17 cellular contexts compared by ENCODE assay signal in the genomic region with DNA sequence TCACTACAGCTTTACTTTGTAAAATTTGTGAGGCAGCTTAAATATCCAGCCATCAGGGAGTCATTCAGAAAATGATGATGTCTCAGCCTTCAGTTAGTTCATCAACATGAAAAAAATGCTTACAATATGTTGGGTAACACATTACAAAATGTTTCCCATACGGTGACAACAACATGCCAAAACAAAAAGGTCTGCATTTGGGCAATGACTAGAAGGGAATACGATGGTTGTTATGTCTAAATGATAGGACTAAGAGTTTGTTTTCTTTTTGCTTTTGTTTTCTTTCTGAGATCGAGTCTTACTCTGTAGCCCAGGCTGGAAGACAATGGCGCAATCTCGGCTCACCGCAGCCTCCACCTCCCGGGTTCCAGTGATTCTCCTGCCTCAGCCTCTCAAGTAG. TPM values are rescaled to one million over a fixed set of nuclear protein-coding genes. Genes with fewer than 3 reads are reported as not detected.
DNase-seq lines count a peak whose midpoint lies in the region; ATAC-seq, FAIRE-seq and TF ChIP-seq lines count a peak whose summit lies in the region.
"Had no signal": no experiment of that assay in that cellular context is flagged by ENCODE, and none has a peak within 500 bp of the region (broad histone marks: within the 10 kb centered on the region; RNA-seq: fewer than 3 reads in every experiment).

No MANE protein-coding gene starts in this region.

- no peak overlapping the region for H3K23ac ChIP-seq in neuronal stem cell (ENCODE audit: low read depth, low read length, poor library complexity)

- H2BK120ac ChIP-seq in neuronal stem cell (ENCODE audit: low read depth, low read length): no peak overlapping the region

- peaks cover 3% of the 10 kb centered on the region; the same call in 1 of the 2 replicates for H3F3A ChIP-seq in PC-9 (ENCODE audit: insufficient read depth, low read depth)

- H3K4ac ChIP-seq in neuronal stem cell (ENCODE audit: low read length): no peak overlapping the region

- CTCF ChIA-PET in HepG2 (lab: Yijun Ruan, JAX; ENCODE audit: low intra/inter-chr PET ratio, low total read pairs): no interaction called here
- CTCF ChIA-PET in K562 (lab: Yijun Ruan, JAX; ENCODE audit: low intra/inter-chr PET ratio): no interaction called here
- CTCF ChIA-PET in PC-9 (lab: Charles Lee): no interaction called here

- TF ChIP-seq EP300 in HepG2 (IDR thresholded peaks at IDR 0.05; ENCODE audit: low read depth in 2 of 2, low read length in 2 of 2) (no peak), HepG2 (CRISPR knock-in tag; IDR thresholded peaks at IDR 0.05; ENCODE audit: borderline replicate concordance) (no peak), K562 (IDR thresholded peaks at IDR 0.05; ENCODE audit: low read length) (no peak)

- H3K9me1 ChIP-seq in K562 (ENCODE audit: control insufficient read depth, insufficient read depth, low read length): no peaks in the 10 kb centered on the region

- H4K8ac ChIP-seq in neuronal stem cell (ENCODE audit: low read depth, low read length): no peak overlapping the region

- in situ Hi-C loops in HepG2 (cut with HindIII; ENCODE audit: extremely low pct_ligation_motif_present, low pct_unique_long_range_greater_than_20kb): no loop called here
- in situ Hi-C loops in K562 (cut with MboI): no loop called here

- H3K79me2 ChIP-seq in HepG2 (ENCODE audit: insufficient read depth, low read length) (no peaks in the 10 kb centered on the region), K562 (ENCODE audit: control insufficient read depth, insufficient read depth, low read length) (no peaks in the 10 kb centered on the region), PC-9 (ENCODE audit: low read depth) (no peaks in the 10 kb centered on the region)

- no TSS peak for BruUV-seq in HepG2 (replicated peaks; lab: Mats Ljungman, UMichigan)
- BruUV-seq in K562 (replicated peaks; lab: Mats Ljungman, UMichigan): no TSS peak
- BruUV-seq in PC-9 (replicated peaks; lab: Mats Ljungman, UMichigan): no TSS peak

- no peaks in the 10 kb centered on the region for H3K9me3 ChIP-seq in right lobe of liver
- no peaks in the 10 kb centered on the region for H3K9me3 ChIP-seq in HepG2 (ENCODE audit: low read length)
- no peaks in the 10 kb centered on the region for H3K9me3 ChIP-seq in K562 (replicated peaks; ENCODE audit: control insufficient read depth, insufficient read depth, low read depth, low read length)
- no peaks in the 10 kb centered on the region for H3K9me3 ChIP-seq in PC-9 (ENCODE audit: insufficient read depth, low read depth)
- no peaks in the 10 kb centered on the region for H3K9me3 ChIP-seq in neuronal stem cell (replicated peaks in 1 of 2; ENCODE audit: control insufficient read depth in 2 of 2, insufficient read depth in 1 of 2, low read depth in 1 of 2, low read length in 2 of 2)
- H3K9me3 ChIP-seq in colonic mucosa: no peaks in the 10 kb centered on the region

- TF ChIP-seq RAD21 in HepG2 (CRISPR knock-in tag; IDR thresholded peaks at IDR 0.05) (no peak), K562 (CRISPR knock-in tag; conservative IDR thresholded peaks at IDR 0.05 in 1 of 2, IDR thresholded peaks at IDR 0.05 in 1 of 2) (no peak)

- POLR2A ChIA-PET in HepG2 (lab: Yijun Ruan, JAX): no interaction called here
- POLR2A ChIA-PET in K562 (lab: Yijun Ruan, JAX): interaction anchor here (0.6 to 0.7 kb wide), 2 partner anchors 90 to 98 kb away, joined by 3 to 5 read pairs; no protein-coding TSS in a partner anchor
- POLR2A ChIA-PET in PC-9 (lab: Charles Lee; ENCODE audit: unreplicated experiment): no interaction called here

- no peak for FAIRE-seq in HepG2 (lab: Jason Lieb, UNC)
- FAIRE-seq in K562 (lab: Jason Lieb, UNC): no peak
- FAIRE-seq: GM12892 had no signal

- H2AFZ ChIP-seq in HepG2 (ENCODE audit: low read length) (no peak overlapping the region), K562 (ENCODE audit: low read depth, low read length) (peak overlapping the region; percentile 46; the same call in 1 of the 2 replicates), PC-9 (no peak overlapping the region), neuronal stem cell (ENCODE audit: low read length) (no peak overlapping the region)

- no peaks in the 10 kb centered on the region for H3K4me1 ChIP-seq in right lobe of liver
- peaks cover 3% of the 10 kb centered on the region; the same call in 1 of the 2 replicates for H3K4me1 ChIP-seq in HepG2 (ENCODE audit: insufficient read depth, low read length)
- H3K4me1 ChIP-seq in K562 (replicated peaks in 1 of 2; ENCODE audit: control insufficient read depth in 2 of 2, insufficient read depth in 2 of 2, low read length in 2 of 2): peaks cover 16 to 23% of the 10 kb centered on the region in 2 experiments; a peak in 4 of 5 replicates
- H3K4me1 ChIP-seq in PC-9 (replicated peaks; ENCODE audit: insufficient read depth): no peaks in the 10 kb centered on the region
- peaks cover 0 to 2% of the 10 kb centered on the region in 2 donors for H3K4me1 ChIP-seq in neuronal stem cell (ENCODE audit: control insufficient read depth in 2 of 2, insufficient read depth in 1 of 2, low read depth in 1 of 2, low read length in 2 of 2)
- H3K4me1 ChIP-seq in colonic mucosa: no peaks in the 10 kb centered on the region

- H3K27ac ChIP-seq in right lobe of liver (no peak overlapping the region), HepG2 (ENCODE audit: extremely low read length, insufficient read depth, low read length) (no peak overlapping the region), K562 (ENCODE audit: extremely low read depth, low read depth, low read length) (no peak overlapping the region), PC-9 (no peak overlapping the region), neuronal stem cell (replicated peaks; ENCODE audit: low read length) (no peak overlapping the region), colonic mucosa (no peak overlapping the region)

- 50% methylated on average over 7 of the region's 7 CpGs for WGBS in right lobe of liver (ENCODE audit: insufficient coverage, low coverage, low lambda C conversion rate, missing lambda C conversion rate)
- 27% methylated on average over 7 of the region's 7 CpGs for WGBS in HepG2 (ENCODE audit: low lambda C conversion rate)
- WGBS in K562 (ENCODE audit: insufficient coverage, low coverage, missing lambda C conversion rate): 44% methylated on average over 7 of the region's 7 CpGs
- WGBS in neuronal stem cell (ENCODE audit: extremely low coverage in 2 of 2, insufficient read length in 2 of 2, insufficient replicate concordance in 1 of 2), 2 donors: no CpG with 5 or more reads among the region's 7 CpGs

- H3K9ac ChIP-seq in HepG2 (ENCODE audit: insufficient read depth, low read depth, low read length) (no peak overlapping the region), K562 (ENCODE audit: insufficient read depth in 1 of 2, low read depth in 2 of 2, low read length in 2 of 2) (no peak overlapping the region), neuronal stem cell (ENCODE audit: low read depth, low read length, poor library complexity) (no peak overlapping the region), colonic mucosa (ENCODE audit: low read depth in 2 of 2, low read length in 2 of 2) (no peak overlapping the region)

- no peak overlapping the region for H2BK15ac ChIP-seq in neuronal stem cell (ENCODE audit: low read length)

- intact Hi-C loops in right lobe of liver (cut with DNase I) (no loop called here), HepG2 (cut with micrococcal nuclease; ENCODE audit: unreplicated experiment) (no loop called here), K562 (cut with micrococcal nuclease) (no loop called here), PC-9 (cut with micrococcal nuclease; ENCODE audit: unreplicated experiment) (loop anchor here (10.0 kb wide), 1 partner anchor 422 kb away; no protein-coding TSS in a partner anchor), colonic mucosa (cut with DNase I) (no loop called here)

- H3K79me1 ChIP-seq in neuronal stem cell (ENCODE audit: low read depth, low read length): no peaks in the 10 kb centered on the region

- no peaks in the 10 kb centered on the region for H3K27me3 ChIP-seq in right lobe of liver
- no peaks in the 10 kb centered on the region; a peak in 2 of 5 replicates for H3K27me3 ChIP-seq in HepG2 (ENCODE audit: control insufficient read depth in 1 of 2, insufficient read depth in 2 of 2, low read length in 2 of 2)
- no peaks in the 10 kb centered on the region for H3K27me3 ChIP-seq in K562 (ENCODE audit: control insufficient read depth in 2 of 2, insufficient read depth in 2 of 2, low read length in 2 of 2)
- no peaks in the 10 kb centered on the region for H3K27me3 ChIP-seq in PC-9 (ENCODE audit: insufficient read depth, low read depth)
- peaks cover 0 to 8% (median 0%) of the 10 kb centered on the region in 3 experiments for H3K27me3 ChIP-seq in neuronal stem cell (ENCODE audit: control insufficient read depth in 3 of 3, insufficient read depth in 3 of 3, low read depth in 1 of 3, low read length in 3 of 3)
- no peaks in the 10 kb centered on the region for H3K27me3 ChIP-seq in colonic mucosa

- DNase-seq in right lobe of liver (no peak), HepG2 (ENCODE audit: low spot score) (no peak), K562 (ENCODE audit: extremely low read depth in 1 of 4, low spot score in 3 of 4) (no peak), fibroblast of the conjunctiva (ENCODE audit: low read depth) (peak; percentile 17), PC-9 (no peak), neuronal stem cell (ENCODE audit: low spot score) (no peak), colonic mucosa (no peak)
- DNase-seq: 8988T; CD4-positive, CD25-positive, alpha-beta regulatory T cell; DMS53; Kasumi-1; NCI-H1417 treated with DMSO at 0.1 percent for 48 hours; NCI-H2029 treated with DMSO at 0.1 percent for 48 hours; NCI-H524; SHP77 treated with DMSO at 0.1 percent for 48 hours had no signal

- no peak overlapping the region for H3K18ac ChIP-seq in neuronal stem cell (ENCODE audit: low read length)

- H3K4me2 ChIP-seq in HepG2 (ENCODE audit: low read depth, low read length): no peak overlapping the region
- no peak overlapping the region for H3K4me2 ChIP-seq in K562 (ENCODE audit: insufficient read depth, low read length)
- no peak overlapping the region for H3K4me2 ChIP-seq in PC-9
- no peak overlapping the region for H3K4me2 ChIP-seq in neuronal stem cell (ENCODE audit: insufficient read depth, low read length, poor library complexity, severe bottlenecking)

- no peak overlapping the region for H4K91ac ChIP-seq in neuronal stem cell (ENCODE audit: low read depth, low read length, poor library complexity)

- no peaks in the 10 kb centered on the region for H3K9me2 ChIP-seq in PC-9 (ENCODE audit: insufficient read depth)

- no peak for TF ChIP-seq CTCF in right lobe of liver (IDR thresholded peaks at IDR 0.05)
- TF ChIP-seq CTCF in HepG2 (CRISPR knock-in tag; IDR thresholded peaks at IDR 0.05): no peak
- TF ChIP-seq CTCF in K562 (IDR thresholded peaks at IDR 0.05 in 2 of 3, conservative IDR thresholded peaks at IDR 0.05 in 1 of 3; ENCODE audit: insufficient read depth in 2 of 3, low read depth in 1 of 3, low read length in 3 of 3): no peak
- TF ChIP-seq CTCF in PC-9 (conservative IDR thresholded peaks at IDR 0.05): no peak
- no peak for TF ChIP-seq CTCF in colonic mucosa (IDR thresholded peaks at IDR 0.05)

- ATAC-seq in right lobe of liver (peak in 3 of 4 donors; percentile 17 to 55 (median 23)), HepG2 (no peak), K562 (no peak), HG03280 (IDR thresholded peaks at IDR 0.05; ENCODE audit: unreplicated experiment) (no peak)

- TF ChIP-seq POLR2A in right lobe of liver (IDR thresholded peaks at IDR 0.05): no peak
- TF ChIP-seq POLR2A in HepG2 (IDR thresholded peaks at IDR 0.05; ENCODE audit: insufficient read depth in 1 of 2, low read depth in 2 of 2, low read length in 2 of 2): no peak
- TF ChIP-seq POLR2A in K562 (conservative IDR thresholded peaks at IDR 0.05): no peak

- no peak overlapping the region for H3K4me3 ChIP-seq in right lobe of liver
- no peak overlapping the region for H3K4me3 ChIP-seq in HepG2 (replicated peaks in 1 of 3; ENCODE audit: insufficient read depth in 1 of 3, low read depth in 2 of 3, low read length in 3 of 3)
- H3K4me3 ChIP-seq in K562: no peak overlapping the region
- H3K4me3 ChIP-seq in PC-9: no peak overlapping the region
- H3K4me3 ChIP-seq in neuronal stem cell (ENCODE audit: low read length in 2 of 2): no peak overlapping the region
- no peak overlapping the region for H3K4me3 ChIP-seq in colonic mucosa

- H2BK12ac ChIP-seq in neuronal stem cell (ENCODE audit: low read length): no peak overlapping the region

- no peaks in the 10 kb centered on the region for H3K36me3 ChIP-seq in right lobe of liver
- H3K36me3 ChIP-seq in HepG2 (replicated peaks in 1 of 2; ENCODE audit: control insufficient read depth in 1 of 2, insufficient read depth in 2 of 2, low read length in 2 of 2): no peaks in the 10 kb centered on the region
- H3K36me3 ChIP-seq in K562 (ENCODE audit: control insufficient read depth, insufficient read depth, low read length): no peaks in the 10 kb centered on the region
- no peaks in the 10 kb centered on the region for H3K36me3 ChIP-seq in PC-9 (ENCODE audit: low read depth)
- no peaks in the 10 kb centered on the region for H3K36me3 ChIP-seq in neuronal stem cell (replicated peaks in 1 of 2; ENCODE audit: control insufficient read depth in 2 of 2, insufficient read depth in 2 of 2, low read length in 2 of 2)
- no peaks in the 10 kb centered on the region for H3K36me3 ChIP-seq in colonic mucosa

- H2AK5ac ChIP-seq in neuronal stem cell (ENCODE audit: low read depth, low read length): no peak overlapping the region

- no peaks in the 10 kb centered on the region for H4K20me1 ChIP-seq in HepG2 (ENCODE audit: insufficient read depth, low read length)
- no peaks in the 10 kb centered on the region for H4K20me1 ChIP-seq in K562 (replicated peaks; ENCODE audit: control insufficient read depth, insufficient read depth, low read length)
- no peaks in the 10 kb centered on the region for H4K20me1 ChIP-seq in PC-9 (ENCODE audit: insufficient read depth)

- H3K14ac ChIP-seq in neuronal stem cell (ENCODE audit: low read length): no peak overlapping the region

- H2BK5ac ChIP-seq in neuronal stem cell (ENCODE audit: low read length): no peak overlapping the region

RNA-seq across cellular contexts. Expression of a gene that starts 46.9 kb away (rescaled TPM):
- total RNA-seq in right lobe of liver: under 1 TPM in 2 of 6 experiments, not detected in 4; 0.25 to 0.42 TPM
- total RNA-seq in HepG2 (2016; rRNA removed; fragmentation: Illumina TruSeq; extraction: Trizol): not detected in 2 replicates
- total RNA-seq in HepG2 (2016; cell fraction: cytosol; rRNA removed; fragmentation: Illumina TruSeq; extraction: Trizol; ENCODE audit: low read depth): 0.18 and 0.71 TPM in 2 replicates
- total RNA-seq in HepG2 (2016; cell fraction: insoluble cytoplasmic fraction; rRNA removed; fragmentation: Illumina TruSeq; extraction: Trizol): not detected in 2 replicates
- total RNA-seq in HepG2 (2016; cell fraction: membrane; rRNA removed; fragmentation: Illumina TruSeq; extraction: Trizol): not detected in 2 replicates
- not detected in 2 replicates for total RNA-seq in HepG2 (2016; cell fraction: nucleus; rRNA removed; fragmentation: Illumina TruSeq; extraction: Trizol)
- not detected in 2 replicates for polyA plus RNA-seq in HepG2 (2011; rRNA removed)
- 0.04 TPM in 1 of 2 replicates, not detected in the other for polyA plus RNA-seq in HepG2 (2011; cell fraction: cytosol; rRNA removed)
- not detected in 2 replicates for polyA plus RNA-seq in HepG2 (2011; cell fraction: nucleus; rRNA removed)
- not detected in 2 replicates for polyA plus RNA-seq in HepG2 (2012)
- not detected in 2 replicates for polyA plus RNA-seq in HepG2 (2016; cell fraction: cytosol; fragmentation: Illumina TruSeq; extraction: Trizol; ENCODE audit: low read depth)
- polyA plus RNA-seq in HepG2 (2016; cell fraction: insoluble cytoplasmic fraction; fragmentation: Illumina TruSeq; extraction: Trizol; ENCODE audit: low read depth): not detected in 2 replicates
- not detected in 2 replicates for polyA plus RNA-seq in HepG2 (2016; cell fraction: membrane; fragmentation: Illumina TruSeq; extraction: Trizol; ENCODE audit: low read depth)
- not detected in 2 replicates for polyA plus RNA-seq in HepG2 (2016; cell fraction: nucleus; fragmentation: Illumina TruSeq; extraction: Trizol; ENCODE audit: insufficient read depth, low read depth)
- polyA minus RNA-seq in HepG2 (2011; rRNA and poly(A)+ RNA removed; ENCODE audit: low replicate concordance): 0.65 TPM in 1 of 2 replicates, not detected in the other
- polyA minus RNA-seq in HepG2 (2011; cell fraction: cytosol; rRNA and poly(A)+ RNA removed): not detected in 2 replicates
- not detected in 2 replicates for polyA minus RNA-seq in HepG2 (2011; cell fraction: nucleus; rRNA and poly(A)+ RNA removed)
- total RNA-seq in K562 (2011; cell fraction: chromatin; rRNA removed; ENCODE audit: low replicate concordance): 121 and 131 TPM in 2 replicates
- 46.2 and 49.2 TPM in 2 replicates for total RNA-seq in K562 (2011; cell fraction: nucleolus; rRNA removed)
- 56.2 and 86.6 TPM in 2 replicates for total RNA-seq in K562 (2011; cell fraction: nucleoplasm; rRNA removed)
- 32.1 and 52.2 TPM in 2 replicates for total RNA-seq in K562 (2014; rRNA removed)
- 51.7 and 69.6 TPM in 2 replicates for total RNA-seq in K562 (2014; rRNA removed; fragmentation: Illumina TruSeq; extraction: Trizol)
- total RNA-seq in K562 (2015; rRNA removed; fragmentation: Illumina TruSeq; extraction: Trizol): 25.8 and 26.5 TPM in 2 replicates
- total RNA-seq in K562 (2021): 36.3 and 36.5 TPM in 2 replicates
- 11.4 and 75.6 TPM in 2 replicates for polyA plus RNA-seq in K562 (2011; rRNA removed)
- polyA plus RNA-seq in K562 (2011; cell fraction: cytosol; rRNA removed): 5.0 and 28.2 TPM in 2 replicates
- 13.9 and 76.2 TPM in 2 replicates for polyA plus RNA-seq in K562 (2011; cell fraction: nucleus; rRNA removed)
- polyA plus RNA-seq in K562 (2012): 22.9 and 27.3 TPM in 2 replicates
- polyA plus RNA-seq in K562 (2014; fragmentation: Illumina TruSeq; extraction: Trizol): 76.3 and 78.7 TPM in 2 replicates
- polyA plus RNA-seq in K562 (2014; fragmentation: Nextera tagmentation; extraction: Ambion mirVana): 10 to 100 TPM; 78.3 to 83.3 TPM
- polyA plus RNA-seq in K562 (2014; rRNA removed): 62.1 and 79.4 TPM in 2 replicates
- polyA minus RNA-seq in K562 (2011; rRNA and poly(A)+ RNA removed): 10.7 and 54.7 TPM in 2 replicates
- polyA minus RNA-seq in K562 (2011; cell fraction: cytosol; rRNA and poly(A)+ RNA removed): 5.2 and 32.8 TPM in 2 replicates
- 12.0 and 40.0 TPM in 2 replicates for polyA minus RNA-seq in K562 (2011; cell fraction: nucleus; rRNA and poly(A)+ RNA removed)
- 1.4 and 2.0 TPM in 2 replicates for total RNA-seq in PC-9 (2021)
- polyA plus RNA-seq in neuronal stem cell (2013, experiment 1 of 2): not detected
- polyA plus RNA-seq in neuronal stem cell (2013, experiment 2 of 2): not detected
- under 1 TPM in 1 of 2 donors, not detected in 1; 0.21 TPM for total RNA-seq in colonic mucosa
- polyA plus RNA-seq: CD4-positive, CD25-positive, alpha-beta regulatory T cell had no signal

Comparison
In these comparisons a context has a peak if more than half of its experiments do, and no peak if none do; other contexts are left out.
1. ATAC-seq: peak in right lobe of liver (3 of 4); none in HepG2 (single experiment), K562 (single experiment) and HG03280 (single experiment).